Comparison of ENCODE assay signal across 31 cellular contexts in the genomic region with DNA sequence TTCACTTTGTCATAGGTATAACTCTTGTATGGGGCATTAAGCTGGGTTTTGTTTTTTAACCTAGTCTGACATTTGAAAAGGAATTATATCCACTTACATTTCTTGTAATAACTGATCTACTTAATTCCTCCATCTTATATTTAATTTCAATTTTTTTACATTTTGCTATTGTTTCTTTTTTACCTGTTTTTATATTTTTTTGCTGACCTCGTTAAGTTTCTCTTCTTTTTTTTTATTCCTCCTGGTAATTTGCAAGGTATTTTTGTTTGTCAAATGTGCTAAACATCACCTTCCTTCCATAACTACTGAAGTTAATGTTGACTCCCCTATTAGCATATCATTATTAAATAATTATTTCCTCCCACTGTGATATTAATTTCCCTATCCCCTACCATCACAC.
"Had no signal": no experiment of that assay in that cellular context is flagged by ENCODE, and none has a peak within 500 bp of the region (broad histone marks: within the 10 kb centered on the region; RNA-seq: fewer than 3 reads in every experiment).

No MANE protein-coding gene starts in this region.

- H3K27me3 ChIP-seq: adrenal gland had no signal

- H3K36me3 ChIP-seq: adrenal gland had no signal

- H3K27ac ChIP-seq: adrenal gland, VCaP had no signal

- FAIRE-seq: astrocyte, colon, TTC549 had no signal

- H3K9me3 ChIP-seq: adrenal gland had no signal

- ATAC-seq: activated CD8-positive, alpha-beta T cell treated with anti-CD3 and anti-CD28 coated beads for 36 hours; activated naive CD4-positive, alpha-beta T cell treated with anti-CD3 and anti-CD28 coated beads, Interleukin-2, amount 50 U/mL, for 72 hours; activated T-cell treated with anti-CD3 and anti-CD28 coated beads, Interleukin-2, amount 50 U/mL, for 4 hours; activated T-cell treated with anti-CD3 and anti-CD28 coated beads, Interleukin-2, amount 50 U/mL, for 72 hours; activated T-helper 17 cell treated with anti-CD3 and anti-CD28 coated beads, Interleukin-2, amount 50 U/mL, for 72 hours had no signal

- H3K4me3 ChIP-seq: adrenal gland had no signal

- DNase-seq: activated B cell treated with CpG ODN at 0.5 μM for 24 hours; activated CD4-positive, alpha-beta memory T cell treated with anti-CD3 and anti-CD28 coated beads for 36 hours; activated CD4-positive, alpha-beta T cell treated with anti-CD3 and anti-CD28 coated beads for 4 hours; activated CD4-positive, alpha-beta T cell treated with anti-CD3 and anti-CD28 coated beads, Interleukin-2, amount 10 ng/mL, durations not matched to agents 24 days and 14 days; activated CD4-positive, alpha-beta T cell treated with anti-CD3 and anti-CD28 coated beads, Interleukin-2, amount 50 U/mL, for 1 hour; activated CD4-positive, alpha-beta T cell treated with anti-CD3 and anti-CD28 coated beads, Interleukin-2, amount 50 U/mL, for 4 hours; activated CD4-positive, CD25-positive, alpha-beta regulatory T cell treated with anti-CD3 and anti-CD28 coated beads, Interleukin-2, amount 50 U/mL, for 72 hours; activated CD8-positive, alpha-beta memory T cell treated with anti-CD3 and anti-CD28 coated beads, Interleukin-2, amount 50 U/mL, for 4 hours; activated CD8-positive, alpha-beta T cell treated with anti-CD3 and anti-CD28 coated beads for 36 hours; activated effector memory CD4-positive, alpha-beta T cell treated with anti-CD3 and anti-CD28 coated beads, Interleukin-2, amount 50 U/mL, for 16 hours; activated gamma-delta T cell treated with Interleukin-2 at 50 U/mL for 16 hours; activated naive CD4-positive, alpha-beta T cell; activated naive CD4-positive, alpha-beta T cell treated with anti-CD3 and anti-CD28 coated beads for 36 hours; activated naive CD4-positive, alpha-beta T cell treated with anti-CD3 and anti-CD28 coated beads, Interleukin-2, amount 50 U/mL, for 16 hours; activated naive CD8-positive, alpha-beta T cell treated with anti-CD3 and anti-CD28 coated beads for 36 hours; activated T-cell treated with anti-CD3 and anti-CD28 coated beads for 4 hours; activated T-cell treated with anti-CD3 and anti-CD28 coated beads, Interleukin-2, amount 50 U/mL, for 1 hour; activated T-cell treated with anti-CD3 and anti-CD28 coated beads, Interleukin-2, amount 50 U/mL, for 4 hours; activated T-cell treated with anti-CD3 and anti-CD28 coated beads, Interleukin-2, amount 50 U/mL, for 72 hours; adrenal gland; amniotic stem cell; aorta; central memory CD4-positive, alpha-beta T cell; T-helper 2 cell; T-helper 9 cell had no signal
